Comparison of ENCODE assay signal across 19 cellular contexts in the genomic region with DNA sequence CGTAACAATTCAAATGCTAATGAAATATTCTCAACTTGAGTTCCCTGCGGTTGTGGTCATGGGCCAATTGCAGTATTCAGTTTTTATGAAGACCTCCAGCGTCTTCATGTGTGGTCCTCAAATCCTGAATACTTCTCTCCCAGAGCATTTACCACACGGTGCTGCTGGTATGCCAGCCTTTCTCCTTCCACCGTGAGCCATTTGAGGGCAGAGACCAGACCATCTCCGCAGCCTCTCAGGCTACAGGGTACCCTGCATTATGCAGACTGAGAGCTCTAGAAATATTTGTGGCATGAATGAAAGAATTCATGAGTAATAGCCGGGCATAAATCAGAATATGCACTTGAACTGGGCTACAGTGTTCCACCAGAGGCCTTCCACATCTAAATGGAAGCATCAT.
"Had no signal": no experiment of that assay in that cellular context is flagged by ENCODE, and none has a peak within 500 bp of the region (broad histone marks: within the 10 kb centered on the region; RNA-seq: fewer than 3 reads in every experiment).

No MANE protein-coding gene starts in this region.

- H3K36me3 ChIP-seq: breast epithelium, lower lobe of right lung, right atrium auricular region, stomach, thoracic aorta had no signal

- H3K4me1 Mint-ChIP-seq: activated naive CD4-positive, alpha-beta T cell treated with anti-CD3 and anti-CD28 coated beads, Interleukin-2, amount 50 U/mL, for 24 hours; immature natural killer cell; naive B cell had no signal

- H3K27ac Mint-ChIP-seq: activated naive CD4-positive, alpha-beta T cell treated with anti-CD3 and anti-CD28 coated beads, Interleukin-2, amount 50 U/mL, for 24 hours; activated T-cell treated with anti-CD3 and anti-CD28 coated beads, Interleukin-2, amount 50 U/mL, for 24 hours; immature natural killer cell; mesothelial cell of epicardium; naive B cell had no signal

- H3K9me3 ChIP-seq: breast epithelium, lower lobe of right lung, right atrium auricular region, stomach, thoracic aorta had no signal

- H3K4me3 Mint-ChIP-seq: activated naive CD4-positive, alpha-beta T cell treated with anti-CD3 and anti-CD28 coated beads, Interleukin-2, amount 50 U/mL, for 24 hours; activated T-cell treated with anti-CD3 and anti-CD28 coated beads, Interleukin-2, amount 50 U/mL, for 24 hours; immature natural killer cell; mesothelial cell of epicardium; naive B cell had no signal

- FAIRE-seq: endometrium, small intestine had no signal

- ATAC-seq: esophagus mucosa, lower lobe of right lung had no signal

- H3K9me3 Mint-ChIP-seq: activated naive CD4-positive, alpha-beta T cell treated with anti-CD3 and anti-CD28 coated beads, Interleukin-2, amount 50 U/mL, for 24 hours; activated T-cell treated with anti-CD3 and anti-CD28 coated beads, Interleukin-2, amount 50 U/mL, for 24 hours; immature natural killer cell; mesothelial cell of epicardium had no signal

- H3K36me3 Mint-ChIP-seq: activated naive CD4-positive, alpha-beta T cell treated with anti-CD3 and anti-CD28 coated beads, Interleukin-2, amount 50 U/mL, for 24 hours; immature natural killer cell; mesothelial cell of epicardium; naive B cell had no signal

- DNase-seq: activated CD4-positive, alpha-beta T cell treated with anti-CD3 and anti-CD28 coated beads, Interleukin-2, amount 50 U/mL, for 4 hours; activated CD4-positive, CD25-positive, alpha-beta regulatory T cell treated with anti-CD3 and anti-CD28 coated beads, Interleukin-2, amount 50 U/mL, for 72 hours; activated effector memory CD4-positive, alpha-beta T cell treated with Interleukin-2 at 50 U/mL for 16 hours; activated T-cell treated with anti-CD3 and anti-CD28 coated beads, Interleukin-2, amount 50 U/mL, for 24 hours; amniotic stem cell; dorsolateral prefrontal cortex; foreskin fibroblast; immature natural killer cell; lower lobe of right lung; naive B cell; small intestine; stomach had no signal

- H3K27me3 ChIP-seq: breast epithelium, dorsolateral prefrontal cortex, right atrium auricular region had no signal

- H3K4me3 ChIP-seq: breast epithelium, dorsolateral prefrontal cortex, lower lobe of right lung, right atrium auricular region, stomach, thoracic aorta had no signal
